In genomic region chr6:3789896-3790558, GRCh38 we compare ENCODE assay signal across 1 cellular context.
A peak's percentile ranks its signal among the peaks of the same experiment; 100 is the strongest.
TF ChIP-seq lines count a peak whose summit lies in the region.

No MANE protein-coding gene starts in this region.

TF ChIP-seq in HepG2, 621 proteins besides CTCF, POLR2A, EP300 and RAD21 (continued from another document):
- TF ChIP-seq CEBPG (CRISPR knock-in tag; IDR thresholded peaks at IDR 0.05) (peak; percentile 82), TEAD3 (CRISPR knock-in tag; optimal IDR thresholded peaks at IDR 0.05; ENCODE audit: borderline replicate concordance) (peak; percentile 68), HES4 (CRISPR knock-in tag; IDR thresholded peaks at IDR 0.05; ENCODE audit: borderline replicate concordance) (no peak), XBP1 (CRISPR knock-in tag; IDR thresholded peaks at IDR 0.05) (0 out of 2 replicates have a peak, but pooled peaks have one; percentile 30), ZNF652 (CRISPR knock-in tag; IDR thresholded peaks at IDR 0.05; ENCODE audit: borderline replicate concordance, low read depth) (peak; percentile 10; the same call in 1 of the 2 replicates), FOXK2 (IDR thresholded peaks at IDR 0.05) (peak; percentile 35; the same call in 1 of the 2 replicates), ELF3 (CRISPR knock-in tag; IDR thresholded peaks at IDR 0.05) (peak; percentile 65), ZNF567 (CRISPR knock-in tag; IDR thresholded peaks at IDR 0.05; ENCODE audit: borderline replicate concordance) (no peak), ZNF503 (CRISPR knock-in tag; IDR thresholded peaks at IDR 0.05) (0 out of 2 replicates have a peak, but pooled peaks have one; percentile 47), ZNF501 (CRISPR knock-in tag; IDR thresholded peaks at IDR 0.05) (0 out of 2 replicates have a peak, but pooled peaks have one; percentile 8), ZKSCAN8 (CRISPR knock-in tag; IDR thresholded peaks at IDR 0.05; ENCODE audit: borderline replicate concordance) (no peak), ZBTB39 (CRISPR knock-in tag; IDR thresholded peaks at IDR 0.05) (no peak), SNAPC4 (CRISPR knock-in tag; IDR thresholded peaks at IDR 0.05) (no peak), GABPA (IDR thresholded peaks at IDR 0.05; ENCODE audit: low read depth, low read length) (no peak), GABPA (CRISPR knock-in tag; IDR thresholded peaks at IDR 0.05; ENCODE audit: low read depth) (peak; percentile 46), HDAC2 (CRISPR knock-in tag; IDR thresholded peaks at IDR 0.05) (peak; percentile 28; the same call in 1 of the 2 replicates), ZNF280B (CRISPR knock-in tag; IDR thresholded peaks at IDR 0.05; ENCODE audit: borderline replicate concordance) (no peak), ZNF557 (CRISPR knock-in tag; IDR thresholded peaks at IDR 0.05) (peak; percentile 90), IRF2 (CRISPR knock-in tag; IDR thresholded peaks at IDR 0.05) (peak; percentile 16; the same call in 1 of the 2 replicates), ZNF549 (CRISPR knock-in tag; IDR thresholded peaks at IDR 0.05) (no peak), ATF4 (CRISPR knock-in tag; IDR thresholded peaks at IDR 0.05) (no peak; a peak in 1 of 4 replicates), REXO4 (CRISPR knock-in tag; IDR thresholded peaks at IDR 0.05; ENCODE audit: borderline replicate concordance) (no peak), STAT6 (CRISPR knock-in tag; IDR thresholded peaks at IDR 0.05; ENCODE audit: borderline replicate concordance) (no peak), ZFP90 (CRISPR knock-in tag; IDR thresholded peaks at IDR 0.05; ENCODE audit: borderline replicate concordance) (peak; percentile 78; the same call in 1 of the 2 replicates), ZMYM2 (CRISPR knock-in tag; IDR thresholded peaks at IDR 0.05) (0 out of 2 replicates have a peak, but pooled peaks have one; percentile 84), ZBTB7A (CRISPR knock-in tag; IDR thresholded peaks at IDR 0.05) (no peak), MEF2D (CRISPR knock-in tag; IDR thresholded peaks at IDR 0.05) (peak; percentile 25), KDM5B (CRISPR knock-in tag; IDR thresholded peaks at IDR 0.05; ENCODE audit: borderline replicate concordance) (no peak), ZNF850 (CRISPR knock-in tag; conservative IDR thresholded peaks at IDR 0.05) (no peak), RCOR2 (CRISPR knock-in tag; IDR thresholded peaks at IDR 0.05) (0 out of 2 replicates have a peak, but pooled peaks have one; percentile 36), ZNF569 (CRISPR knock-in tag; IDR thresholded peaks at IDR 0.05; ENCODE audit: borderline replicate concordance) (no peak), SOX6 (IDR thresholded peaks at IDR 0.05) (no peak), SOX6 (CRISPR knock-in tag; IDR thresholded peaks at IDR 0.05) (peak; percentile 74), HNF4A (CRISPR knock-in tag; IDR thresholded peaks at IDR 0.05) (no peak), POGZ (CRISPR knock-in tag; IDR thresholded peaks at IDR 0.05) (0 out of 2 replicates have a peak, but pooled peaks have one; percentile 40)
